ENCODE assay signal across 18 cellular contexts in the genomic region with DNA sequence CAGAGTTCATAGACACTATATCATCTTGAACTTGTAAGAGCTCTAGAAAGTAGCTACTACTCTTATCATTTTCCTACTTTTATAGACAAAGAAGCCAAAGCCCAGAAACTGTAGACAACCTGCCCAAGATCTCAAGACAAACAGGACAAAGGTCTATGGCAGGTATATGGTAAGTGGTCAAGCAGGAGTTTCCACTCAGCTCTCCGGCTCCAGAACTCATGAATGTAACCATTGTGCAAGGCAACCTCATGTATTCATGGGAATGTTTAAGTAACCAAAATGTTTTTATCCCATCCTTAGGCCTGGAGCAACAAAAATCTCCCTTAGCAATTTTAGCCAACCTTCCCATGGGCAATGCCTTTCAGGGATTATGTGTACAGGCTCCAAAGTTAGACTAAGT.
"Had no signal": no experiment of that assay in that cellular context is flagged by ENCODE, and none has a peak within 500 bp of the region (broad histone marks: within the 10 kb centered on the region; RNA-seq: fewer than 3 reads in every experiment).

No MANE protein-coding gene starts in this region.

- DNase-seq: cortex of kidney; effector memory CD8-positive, alpha-beta T cell; kidney; left lung; midbrain; naive thymus-derived CD4-positive, alpha-beta T cell; nephron progenitor cell; nucleus accumbens; right cardiac atrium; sigmoid colon; stimulated activated CD4-positive, alpha-beta T cell treated with anti-CD3 and anti-CD28 coated beads, Interleukin-2, amount 100 ng/mL, for 24 hours; stimulated activated CD4-positive, alpha-beta T cell treated with anti-CD3 and anti-CD28 coated beads, Interleukin-4, amount 100 ng/mL, for 24 hours; stimulated activated naive CD4-positive, alpha-beta T cell treated with Interleukin-2 at 50 U/mL for 16 hours; stomach; thyroid gland had no signal

- H3K4me3 Mint-ChIP-seq: effector memory CD8-positive, alpha-beta T cell; naive thymus-derived CD4-positive, alpha-beta T cell; nephron progenitor cell; stimulated activated effector memory CD8-positive, alpha-beta T cell treated with anti-CD3 and anti-CD28 coated beads, Interleukin-12 subunit alpha, Interleukin-12 subunit beta, amount 100 ng/mL, for 72 hours; type B pancreatic cell had no signal

- H3K27me3 Mint-ChIP-seq: type B pancreatic cell had no signal

- H3K9me3 ChIP-seq: prostate gland, sigmoid colon, thyroid gland had no signal

- H3K9me3 Mint-ChIP-seq: nephron progenitor cell had no signal

- ATAC-seq: effector memory CD8-positive, alpha-beta T cell; left lung; naive thymus-derived CD4-positive, alpha-beta T cell; stimulated activated effector memory CD8-positive, alpha-beta T cell treated with anti-CD3 and anti-CD28 coated beads, Interleukin-12 subunit alpha, Interleukin-12 subunit beta, amount 100 ng/mL, for 72 hours had no signal

- H3K27ac Mint-ChIP-seq: effector memory CD8-positive, alpha-beta T cell; naive thymus-derived CD4-positive, alpha-beta T cell; nephron progenitor cell; stimulated activated effector memory CD8-positive, alpha-beta T cell treated with anti-CD3 and anti-CD28 coated beads, Interleukin-12 subunit alpha, Interleukin-12 subunit beta, amount 100 ng/mL, for 72 hours; type B pancreatic cell had no signal

- H3K27ac ChIP-seq: left lung, prostate gland, sigmoid colon, stomach, thyroid gland had no signal

- H3K36me3 ChIP-seq: left lung, prostate gland, sigmoid colon, stomach, thyroid gland had no signal

- H3K4me3 ChIP-seq: left lung, prostate gland, sigmoid colon, stomach, thyroid gland had no signal

- H3K27me3 ChIP-seq: left lung, sigmoid colon, stomach, thyroid gland had no signal

- H3K4me1 ChIP-seq: left lung, prostate gland had no signal

- H3K36me3 Mint-ChIP-seq: naive thymus-derived CD4-positive, alpha-beta T cell; stimulated activated effector memory CD8-positive, alpha-beta T cell treated with anti-CD3 and anti-CD28 coated beads, Interleukin-12 subunit alpha, Interleukin-12 subunit beta, amount 100 ng/mL, for 72 hours; type B pancreatic cell had no signal

- H3K4me1 Mint-ChIP-seq: naive thymus-derived CD4-positive, alpha-beta T cell; nephron progenitor cell; stimulated activated effector memory CD8-positive, alpha-beta T cell treated with anti-CD3 and anti-CD28 coated beads, Interleukin-12 subunit alpha, Interleukin-12 subunit beta, amount 100 ng/mL, for 72 hours had no signal
